Comparison of ENCODE assay signal across 35 cellular contexts in the genomic region with DNA sequence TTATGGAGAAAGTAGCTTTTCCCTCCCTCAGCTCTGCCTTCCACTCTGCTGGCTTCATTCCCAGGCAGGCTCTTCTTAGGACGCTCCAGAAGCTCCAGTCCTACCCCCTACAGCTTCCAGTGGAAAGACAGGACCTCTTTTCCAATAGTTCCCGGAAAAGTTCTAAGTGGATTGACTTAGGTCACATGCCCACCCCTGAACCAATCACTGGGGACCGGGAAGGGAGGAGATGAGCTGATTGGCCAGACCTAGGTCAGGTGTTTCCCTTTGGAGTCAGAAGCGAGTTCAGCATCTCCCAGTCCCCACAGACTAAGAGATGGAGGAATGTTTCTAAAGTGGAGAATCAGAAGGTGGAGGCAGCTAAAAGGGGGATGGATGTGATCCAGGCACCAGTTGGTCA.
"Had no signal": no experiment of that assay in that cellular context is flagged by ENCODE, and none has a peak within 500 bp of the region (broad histone marks: within the 10 kb centered on the region; RNA-seq: fewer than 3 reads in every experiment).

No MANE protein-coding gene starts in this region.

- FAIRE-seq: colon, endometrium, TTC549 had no signal

- H3K4me2 ChIP-seq: smooth muscle cell had no signal

- H3K4me1 ChIP-seq: esophagus squamous epithelium, heart right ventricle, left lung, lower lobe of right lung, parathyroid adenoma, psoas muscle, thyroid gland, upper lobe of left lung, vagina had no signal

- H2AFZ ChIP-seq: neural progenitor cell, parathyroid adenoma had no signal

- H3K9ac ChIP-seq: neural progenitor cell, parathyroid adenoma had no signal

- H3K4me3 ChIP-seq: esophagus squamous epithelium, heart right ventricle, left lung, lower lobe of right lung, neural progenitor cell, psoas muscle, smooth muscle cell, thyroid gland, upper lobe of left lung, vagina had no signal

- H3K9me3 ChIP-seq: esophagus squamous epithelium, heart right ventricle, left lung, lower lobe of right lung, psoas muscle, thyroid gland, upper lobe of left lung, vagina had no signal

- H3K27me3 ChIP-seq: neural progenitor cell, thyroid gland, vagina had no signal

- H3K36me3 ChIP-seq: esophagus squamous epithelium, heart right ventricle, left lung, lower lobe of right lung, neural progenitor cell, thyroid gland, upper lobe of left lung, vagina had no signal

- DNase-seq: activated CD4-positive, alpha-beta memory T cell treated with anti-CD3 and anti-CD28 coated beads, Interleukin-2, amount 10 ng/mL, durations not matched to agents 7 days and 5 days; activated CD4-positive, alpha-beta T cell treated with anti-CD3 and anti-CD28 coated beads, Interleukin-2, amount 10 ng/mL, durations not matched to agents 7 days and 5 days; activated CD4-positive, CD25-positive, alpha-beta regulatory T cell treated with anti-CD3 and anti-CD28 coated beads, Interleukin-2, amount 50 U/mL, for 72 hours; activated naive CD8-positive, alpha-beta T cell treated with anti-CD3 and anti-CD28 coated beads, Interleukin-2, amount 50 U/mL, for 24 hours; activated T-cell treated with anti-CD3 and anti-CD28 coated beads, Interleukin-2, amount 50 U/mL, for 48 hours; amygdala; dermis blood vessel endothelial cell; effector CD4-positive, alpha-beta T cell; esophagus squamous epithelium; foreskin melanocyte; heart right ventricle; left lung; lower lobe of right lung; mesenchymal stem cell; natural killer cell; occipital lobe; psoas muscle; stimulated activated CD4-positive, alpha-beta T cell treated with anti-CD3 and anti-CD28 coated beads, Interleukin-1b, Interleukin-23, amount 100 ng/mL, for 48 hours; stimulated activated CD4-positive, alpha-beta T cell treated with anti-CD3 and anti-CD28 coated beads, Interleukin-4, amount 100 ng/mL, for 4 hours; stimulated activated CD8-positive, alpha-beta memory T cell treated with anti-CD3 and anti-CD28 coated beads, Interleukin-4, amount 100 ng/mL, for 48 hours; stimulated activated naive CD8-positive, alpha-beta T cell treated with anti-CD3 and anti-CD28 coated beads, Interleukin-15, amount 100 ng/mL, for 72 hours; substantia nigra; T-helper 9 cell; thyroid gland; upper lobe of left lung had no signal

- ATAC-seq: activated naive CD8-positive, alpha-beta T cell treated with anti-CD3 and anti-CD28 coated beads, Interleukin-2, amount 50 U/mL, for 24 hours; heart right ventricle; left lung; lower lobe of right lung; natural killer cell; psoas muscle; stimulated activated memory B cell treated with anti-CD40 and anti-IgM and Interleukin-4, amounts not matched to agents 10 μg/mL and 1 μg/mL and 100 μg/mL, for 72 hours; stimulated activated naive CD8-positive, alpha-beta T cell treated with anti-CD3 and anti-CD28 coated beads, Interleukin-15, amount 100 ng/mL, for 72 hours had no signal

- H3K27ac ChIP-seq: epithelial cell of prostate, esophagus squamous epithelium, heart right ventricle, left lung, lower lobe of right lung, neural progenitor cell, parathyroid adenoma, psoas muscle, thyroid gland, upper lobe of left lung, vagina, VCaP had no signal

- H3K79me2 ChIP-seq: parathyroid adenoma had no signal
